ENCODE assay signal across 27 cellular contexts in the genomic region with DNA sequence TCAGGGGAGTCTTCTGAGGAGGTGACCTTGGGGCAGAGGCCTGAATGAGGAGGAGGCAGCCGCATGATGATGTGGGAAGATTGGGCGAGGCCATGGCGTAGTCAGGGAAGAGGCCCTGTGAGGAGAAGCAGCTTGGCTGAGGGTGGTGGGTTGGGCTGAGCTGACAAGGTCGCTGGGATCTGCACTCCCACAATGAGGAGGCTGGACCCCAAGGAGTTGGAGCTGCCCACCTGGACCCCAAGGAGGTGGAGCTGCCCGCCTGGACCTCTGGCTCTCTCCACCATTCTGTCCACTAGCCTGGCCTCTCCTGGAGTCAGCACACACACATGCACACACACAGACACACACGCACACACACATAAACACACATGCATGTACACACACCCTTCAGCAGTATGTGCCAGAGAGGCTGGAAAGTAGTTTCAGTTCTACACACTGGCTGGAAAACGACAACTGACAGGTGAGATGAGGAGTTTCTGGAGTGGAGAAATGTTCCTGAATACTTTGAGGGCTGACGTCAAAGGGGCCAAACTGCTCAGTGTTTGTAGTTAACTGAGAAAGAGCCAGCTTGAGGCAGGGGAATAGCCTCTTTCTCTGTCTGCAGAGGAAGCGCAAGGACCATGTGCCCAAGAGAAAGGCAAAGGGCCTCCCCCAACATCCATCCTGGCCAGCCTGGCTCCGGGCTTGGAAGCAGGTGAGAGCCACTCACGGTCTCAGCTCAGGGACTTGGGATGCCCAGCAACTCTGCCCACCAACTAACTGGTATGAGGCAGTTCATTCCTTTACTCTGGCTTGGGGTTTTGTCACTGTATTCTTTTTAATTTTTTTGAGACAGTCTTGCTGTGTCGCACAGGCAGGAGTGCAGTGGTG. TPM values are rescaled to one million over a fixed set of nuclear protein-coding genes. Genes with fewer than 3 reads are reported as not detected.
DNase-seq lines count a peak whose midpoint lies in the region; ATAC-seq, FAIRE-seq and TF ChIP-seq lines count a peak whose summit lies in the region.
"Had no signal": no experiment of that assay in that cellular context is flagged by ENCODE, and none has a peak within 500 bp of the region (broad histone marks: within the 10 kb centered on the region; RNA-seq: fewer than 3 reads in every experiment).

No MANE protein-coding gene starts in this region.

- no peak for TF ChIP-seq CTCF in bronchial epithelial cell (IDR thresholded peaks at IDR 0.05; ENCODE audit: insufficient read depth, low read length, severe bottlenecking)
- no peak for TF ChIP-seq CTCF in neutrophil (IDR thresholded peaks at IDR 0.05)

- no peaks in the 10 kb centered on the region for H3K36me3 Mint-ChIP-seq in T-helper 1 cell treated with Interleukin-12 subunit alpha and Interleukin-12 subunit beta and Interleukin-4 antibody, amounts not matched to agents 30 μg/mL and 1 μg/mL, for 36 hours (ENCODE audit: low read depth)
- no peaks in the 10 kb centered on the region for H3K36me3 Mint-ChIP-seq in CD8-positive, alpha-beta memory T cell
- H3K36me3 Mint-ChIP-seq: activated naive CD8-positive, alpha-beta T cell treated with anti-CD3 and anti-CD28 coated beads, Interleukin-2, amount 10 ng/mL, durations not matched to agents 7 days and 5 days had no signal

- ATAC-seq in GM18502 (IDR thresholded peaks at IDR 0.05; ENCODE audit: poor library complexity, unreplicated experiment) (no peak), HG03460 (IDR thresholded peaks at IDR 0.05; ENCODE audit: unreplicated experiment) (no peak)
- ATAC-seq: GM23338, left lobe of liver, SK-N-SH treated with all-trans-retinoic acid at 6 μM for 48 hours had no signal

- peaks cover 30% of the 10 kb centered on the region for H3K4me1 Mint-ChIP-seq in T-helper 1 cell treated with Interleukin-12 subunit alpha and Interleukin-12 subunit beta and Interleukin-4 antibody, amounts not matched to agents 30 μg/mL and 1 μg/mL, for 36 hours (ENCODE audit: low read depth)
- H3K4me1 Mint-ChIP-seq in CD8-positive, alpha-beta memory T cell, result peaks cover 26 to 40% (median 29%) of the 10 kb centered on the region in 3 donors

- H3K27ac Mint-ChIP-seq in T-helper 1 cell treated with Interleukin-12 subunit alpha and Interleukin-12 subunit beta and Interleukin-4 antibody, amounts not matched to agents 30 μg/mL and 1 μg/mL, for 36 hours, result peak overlapping the region; percentile 80
- peak overlapping the region; percentile 6 to 91 (median 80) for H3K27ac Mint-ChIP-seq in CD8-positive, alpha-beta memory T cell
- H3K27ac Mint-ChIP-seq: activated B cell treated with CpG ODN at 0.5 μM for 24 hours, GM23338, HFFc6 had no signal

- DNase-seq in T-helper 1 cell (no peak), bronchial epithelial cell (ENCODE audit: low read depth) (no peak), small intestine (no peak)
- no peak for DNase-seq in CD8-positive, alpha-beta memory T cell
- DNase-seq: activated B cell treated with CpG ODN at 0.5 μM for 24 hours; activated CD8-positive, alpha-beta memory T cell treated with anti-CD3 and anti-CD28 coated beads, Interleukin-2, amount 50 U/mL, for 4 hours; activated naive CD8-positive, alpha-beta T cell treated with anti-CD3 and anti-CD28 coated beads, Interleukin-2, amount 10 ng/mL, durations not matched to agents 7 days and 5 days; HFFc6; hypothalamus; Kasumi-1; NCI-H1694 treated with DMSO at 0.1 percent for 48 hours; NCI-H510A treated with DMSO at 0.1 percent for 48 hours; retina; stimulated activated CD4-positive, alpha-beta T cell treated with anti-CD3 and anti-CD28 coated beads, Interleukin-2, amount 100 ng/mL, for 48 hours; T1000 had no signal

- POLR2A ChIA-PET in CD8-positive, alpha-beta memory T cell (lab: Charles Lee), result no interaction called here

- H3K9me3 ChIP-seq in CD8-positive, alpha-beta memory T cell (ENCODE audit: low read length), result no peaks in the 10 kb centered on the region
- H3K9me3 ChIP-seq in neutrophil, result no peaks in the 10 kb centered on the region
- no peaks in the 10 kb centered on the region for H3K9me3 ChIP-seq in small intestine (ENCODE audit: control insufficient read depth, low read depth)

- CTCF ChIA-PET in CD8-positive, alpha-beta memory T cell (lab: Charles Lee), result interaction anchor here (0.9 to 2.2 kb wide), 3 partner anchors 12 to 38 kb away, joined by 3 to 19 read pairs (median 4); no protein-coding TSS in a partner anchor

- H3K4me1 ChIP-seq in CD8-positive, alpha-beta memory T cell (ENCODE audit: insufficient read depth, low read length), result peaks cover 32% of the 10 kb centered on the region
- peaks cover 61 to 66% of the 10 kb centered on the region in 2 experiments for H3K4me1 ChIP-seq in neutrophil (ENCODE audit: control insufficient read depth in 1 of 2, insufficient read depth in 1 of 2, low read depth in 1 of 2, low read length in 1 of 2)
- no peaks in the 10 kb centered on the region for H3K4me1 ChIP-seq in small intestine (ENCODE audit: control insufficient read depth in 2 of 2, insufficient read depth in 1 of 2, low read depth in 1 of 2, low read length in 1 of 2)

- H3K4me3 Mint-ChIP-seq in T-helper 1 cell treated with Interleukin-12 subunit alpha and Interleukin-12 subunit beta and Interleukin-4 antibody, amounts not matched to agents 30 μg/mL and 1 μg/mL, for 36 hours, result no peak overlapping the region
- H3K4me3 Mint-ChIP-seq in CD8-positive, alpha-beta memory T cell, result no peak overlapping the region
- H3K4me3 Mint-ChIP-seq: activated B cell treated with CpG ODN at 0.5 μM for 24 hours; activated naive CD8-positive, alpha-beta T cell treated with anti-CD3 and anti-CD28 coated beads, Interleukin-2, amount 10 ng/mL, durations not matched to agents 7 days and 5 days; central memory CD8-positive, alpha-beta T cell; GM23338; HFFc6 had no signal

- H3K27me3 Mint-ChIP-seq in T-helper 1 cell treated with Interleukin-12 subunit alpha and Interleukin-12 subunit beta and Interleukin-4 antibody, amounts not matched to agents 30 μg/mL and 1 μg/mL, for 36 hours (ENCODE audit: low read depth), result no peaks in the 10 kb centered on the region
- no peaks in the 10 kb centered on the region for H3K27me3 Mint-ChIP-seq in CD8-positive, alpha-beta memory T cell
- H3K27me3 Mint-ChIP-seq: activated B cell treated with CpG ODN at 0.5 μM for 24 hours; central memory CD8-positive, alpha-beta T cell had no signal

- no peak overlapping the region for H3K27ac ChIP-seq in CD8-positive, alpha-beta memory T cell (ENCODE audit: low read depth, low read length)
- H3K27ac ChIP-seq in neutrophil (peak overlapping the region; percentile 91), small intestine (ENCODE audit: low read depth in 1 of 2, low read length in 1 of 2) (no peak overlapping the region)
- H3K27ac ChIP-seq: 22Rv1 had no signal

- no peaks in the 10 kb centered on the region for H3K9me3 Mint-ChIP-seq in T-helper 1 cell treated with Interleukin-12 subunit alpha and Interleukin-12 subunit beta and Interleukin-4 antibody, amounts not matched to agents 30 μg/mL and 1 μg/mL, for 36 hours
- no peaks in the 10 kb centered on the region for H3K9me3 Mint-ChIP-seq in CD8-positive, alpha-beta memory T cell
- H3K9me3 Mint-ChIP-seq: activated B cell treated with CpG ODN at 0.5 μM for 24 hours; activated naive CD8-positive, alpha-beta T cell treated with anti-CD3 and anti-CD28 coated beads, Interleukin-2, amount 10 ng/mL, durations not matched to agents 7 days and 5 days; central memory CD8-positive, alpha-beta T cell; GM23338; HFFc6 had no signal

- peak; percentile 18 for FAIRE-seq in bronchial epithelial cell (lab: Jason Lieb, UNC)
- FAIRE-seq in small intestine (lab: Jason Lieb, UNC), result no peak
- FAIRE-seq: GM12892 had no signal

- no peaks in the 10 kb centered on the region for H3K36me3 ChIP-seq in CD8-positive, alpha-beta memory T cell (ENCODE audit: insufficient read depth, low read length)
- H3K36me3 ChIP-seq in bronchial epithelial cell (ENCODE audit: control insufficient read depth, insufficient read depth, low read length), result no peaks in the 10 kb centered on the region
- H3K36me3 ChIP-seq in neutrophil, result no peaks in the 10 kb centered on the region
- H3K36me3 ChIP-seq in small intestine (ENCODE audit: control insufficient read depth in 2 of 2, insufficient read depth in 2 of 2, low read length in 2 of 2), result no peaks in the 10 kb centered on the region

- no peaks in the 10 kb centered on the region for H3K27me3 ChIP-seq in CD8-positive, alpha-beta memory T cell (ENCODE audit: insufficient read depth, low read length, poor library complexity, severe bottlenecking)
- H3K27me3 ChIP-seq in bronchial epithelial cell (ENCODE audit: control insufficient read depth, insufficient read depth, low read length) (no peaks in the 10 kb centered on the region), neutrophil (no peaks in the 10 kb centered on the region), small intestine (ENCODE audit: control insufficient read depth in 2 of 2, insufficient read depth in 2 of 2, low read length in 2 of 2) (no peaks in the 10 kb centered on the region)

- WGBS in small intestine, 3 donors, result 80 to 87% (median 86%) methylated on average over 12 of the region's 12 CpGs

- H3K4me3 ChIP-seq in CD8-positive, alpha-beta memory T cell (ENCODE audit: low read length), result no peak overlapping the region
- H3K4me3 ChIP-seq in bronchial epithelial cell (ENCODE audit: low read depth, low read length), result no peak overlapping the region
- peak overlapping the region in 1 of 2 experiments; percentile 2 for H3K4me3 ChIP-seq in neutrophil (ENCODE audit: low read depth in 1 of 2, low read length in 1 of 2)
- H3K4me3 ChIP-seq in small intestine (ENCODE audit: low read depth in 1 of 2, low read length in 2 of 2), result no peak overlapping the region
- H3K4me3 ChIP-seq: GM23338 had no signal

RNA-seq across cellular contexts. Expression of a gene that starts 7.1 kb away (rescaled TPM):
- under 1 TPM in 1 of 2 experiments, not detected in 1; 0.27 TPM for total RNA-seq in CD8-positive, alpha-beta memory T cell
- not detected for polyA plus RNA-seq in CD8-positive, alpha-beta memory T cell
- 2.4 and 2.7 TPM in 2 replicates for total RNA-seq in bronchial epithelial cell
- polyA plus RNA-seq in small intestine, result 10 to 100 TPM; 17.3 to 22.6 (median 19.2) TPM
- total RNA-seq: activated B cell treated with CpG ODN at 0.5 μM for 24 hours, HFFc6, mesenteric fat pad, myocyte had no signal

RNA-seq across cellular contexts. Expression of a gene that starts 17.9 kb away (rescaled TPM):
- 1 to 10 TPM; 7.3 to 8.9 TPM for total RNA-seq in CD8-positive, alpha-beta memory T cell
- 23.3 TPM for polyA plus RNA-seq in CD8-positive, alpha-beta memory T cell
- 2.4 and 3.2 TPM in 2 replicates for total RNA-seq in bronchial epithelial cell
- polyA plus RNA-seq in small intestine, result 1 to 10 TPM; 4.9 to 9.4 (median 6.9) TPM

RNA-seq across cellular contexts. Expression of a gene that starts 27.5 kb away (rescaled TPM):
- 100 to 1,000 TPM; 115 to 118 TPM for total RNA-seq in CD8-positive, alpha-beta memory T cell
- 203 TPM for polyA plus RNA-seq in CD8-positive, alpha-beta memory T cell
- total RNA-seq in bronchial epithelial cell, result 20.5 and 25.0 TPM in 2 replicates
- polyA plus RNA-seq in small intestine, result 10 to 100 TPM; 17.0 to 26.8 (median 21.6) TPM
